In genomic region chr4:145734576-145735329, GRCh38 we compare ENCODE assay signal across 8 cellular contexts. TPM values are rescaled to one million over a fixed set of nuclear protein-coding genes. Genes with fewer than 3 reads are reported as not detected.
DNase-seq lines count a peak whose midpoint lies in the region; ATAC-seq and TF ChIP-seq lines count a peak whose summit lies in the region.

No MANE protein-coding gene starts in this region.

- no peak overlapping the region for H3K4me3 Mint-ChIP-seq in activated CD4-positive, alpha-beta memory T cell treated with anti-CD3 and anti-CD28 coated beads for 36 hours
- no peak overlapping the region for H3K4me3 Mint-ChIP-seq in activated CD4-positive, alpha-beta memory T cell treated with anti-CD3 and anti-CD28 coated beads, Interleukin-2, amount 10 ng/mL, durations not matched to agents 7 days and 5 days
- H3K4me3 Mint-ChIP-seq in immature natural killer cell = peak overlapping the region in 2 of 5 donors; percentile 43 to 50

- no peak overlapping the region for H3K27ac Mint-ChIP-seq in activated CD4-positive, alpha-beta memory T cell treated with anti-CD3 and anti-CD28 coated beads for 36 hours
- H3K27ac Mint-ChIP-seq in activated CD4-positive, alpha-beta memory T cell treated with anti-CD3 and anti-CD28 coated beads, Interleukin-2, amount 10 ng/mL, durations not matched to agents 7 days and 5 days = no peak overlapping the region
- no peak overlapping the region for H3K27ac Mint-ChIP-seq in immature natural killer cell

- no peaks in the 10 kb centered on the region for H3K9me3 ChIP-seq in Peyer's patch
- no peaks in the 10 kb centered on the region for H3K9me3 ChIP-seq in psoas muscle

- H3K36me3 ChIP-seq in Peyer's patch (no peaks in the 10 kb centered on the region), psoas muscle (ENCODE audit: insufficient read depth in 1 of 2, low read depth in 1 of 2) (no peaks in the 10 kb centered on the region)

- H3K4me3 ChIP-seq in Peyer's patch (peak overlapping the region in 2 of 4 donors; percentile 9 to 12), psoas muscle (peak overlapping the region; percentile 15)

- no peak for TF ChIP-seq POLR2A in Peyer's patch (IDR thresholded peaks at IDR 0.05)

- intact Hi-C loops in activated CD4-positive, alpha-beta memory T cell treated with anti-CD3 and anti-CD28 coated beads for 36 hours (cut with micrococcal nuclease) = loop anchor here (2.0 to 10.0 kb wide), 2 partner anchors 22 to 250 kb away; partner anchors contain the start of gene SMAD1
- intact Hi-C loops in psoas muscle (cut with DNase I) = loop anchor here (5.0 to 10.0 kb wide), 5 partner anchors 83 to 552 kb away; partner anchors contain the start of genes MMAA (in 1 of the 2), OTUD4 (in 1 of the 2), SMAD1 (in 1 of the 2) and ZNF827 (in 1 of the 2)

- peaks cover 0 to 39% (median 4%) of the 10 kb centered on the region in 4 donors for H3K4me1 ChIP-seq in Peyer's patch
- peaks cover 40% of the 10 kb centered on the region for H3K4me1 ChIP-seq in psoas muscle

- POLR2A ChIA-PET in activated CD4-positive, alpha-beta memory T cell treated with anti-CD3 and anti-CD28 coated beads for 36 hours (lab: Charles Lee) = no interaction called here
- POLR2A ChIA-PET in activated CD4-positive, alpha-beta memory T cell treated with anti-CD3 and anti-CD28 coated beads, Interleukin-2, amount 10 ng/mL, durations not matched to agents 7 days and 5 days (lab: Charles Lee) = no interaction called here

- no peak for TF ChIP-seq CTCF in Peyer's patch (IDR thresholded peaks at IDR 0.05)
- no peak for TF ChIP-seq CTCF in psoas muscle (IDR thresholded peaks at IDR 0.05)

- WGBS in psoas muscle, 3 donors = 25 to 42% (median 28%) methylated on average over 14 of the region's 14 CpGs

- H3K9me3 Mint-ChIP-seq in activated CD4-positive, alpha-beta memory T cell treated with anti-CD3 and anti-CD28 coated beads for 36 hours = no peaks in the 10 kb centered on the region
- H3K9me3 Mint-ChIP-seq in activated CD4-positive, alpha-beta memory T cell treated with anti-CD3 and anti-CD28 coated beads, Interleukin-2, amount 10 ng/mL, durations not matched to agents 7 days and 5 days = no peaks in the 10 kb centered on the region
- no peaks in the 10 kb centered on the region for H3K9me3 Mint-ChIP-seq in immature natural killer cell

- peak; percentile 63 to 79 (median 74) for ATAC-seq in psoas muscle

- peaks cover 6% of the 10 kb centered on the region for H3K27me3 Mint-ChIP-seq in activated CD4-positive, alpha-beta memory T cell treated with anti-CD3 and anti-CD28 coated beads for 36 hours
- H3K27me3 Mint-ChIP-seq in activated CD4-positive, alpha-beta memory T cell treated with anti-CD3 and anti-CD28 coated beads, Interleukin-2, amount 10 ng/mL, durations not matched to agents 7 days and 5 days = peaks cover 6% of the 10 kb centered on the region
- H3K27me3 Mint-ChIP-seq in immature natural killer cell (ENCODE audit: low read depth in 3 of 3) = peaks cover 2 to 6% (median 3%) of the 10 kb centered on the region in 3 donors

- peaks cover 29% of the 10 kb centered on the region for H3K4me1 Mint-ChIP-seq in activated CD4-positive, alpha-beta memory T cell treated with anti-CD3 and anti-CD28 coated beads for 36 hours (ENCODE audit: low read depth)
- peaks cover 27% of the 10 kb centered on the region for H3K4me1 Mint-ChIP-seq in activated CD4-positive, alpha-beta memory T cell treated with anti-CD3 and anti-CD28 coated beads, Interleukin-2, amount 10 ng/mL, durations not matched to agents 7 days and 5 days
- peaks cover 5 to 14% of the 10 kb centered on the region in 2 donors for H3K4me1 Mint-ChIP-seq in immature natural killer cell

- CTCF ChIA-PET in activated CD4-positive, alpha-beta memory T cell treated with anti-CD3 and anti-CD28 coated beads for 36 hours (lab: Charles Lee) = no interaction called here
- CTCF ChIA-PET in activated CD4-positive, alpha-beta memory T cell treated with anti-CD3 and anti-CD28 coated beads, Interleukin-2, amount 10 ng/mL, durations not matched to agents 7 days and 5 days (lab: Charles Lee) = no interaction called here

- H3K36me3 Mint-ChIP-seq in activated CD4-positive, alpha-beta memory T cell treated with anti-CD3 and anti-CD28 coated beads for 36 hours = no peaks in the 10 kb centered on the region
- H3K36me3 Mint-ChIP-seq in activated CD4-positive, alpha-beta memory T cell treated with anti-CD3 and anti-CD28 coated beads, Interleukin-2, amount 10 ng/mL, durations not matched to agents 7 days and 5 days (ENCODE audit: low read depth) = no peaks in the 10 kb centered on the region
- no peaks in the 10 kb centered on the region for H3K36me3 Mint-ChIP-seq in immature natural killer cell

- DNase-seq in activated CD4-positive, alpha-beta memory T cell treated with anti-CD3 and anti-CD28 coated beads for 36 hours = peak; percentile 39
- DNase-seq in activated CD4-positive, alpha-beta memory T cell treated with anti-CD3 and anti-CD28 coated beads, Interleukin-2, amount 10 ng/mL, durations not matched to agents 7 days and 5 days = no peak
- DNase-seq in Peyer's patch = peak in 1 of 3 donors; percentile 56
- DNase-seq in fibroblast of gingiva (ENCODE audit: low read depth) = peak; percentile 98
- DNase-seq in psoas muscle = peak; percentile 79 to 91
- DNase-seq in iPS-NIHi7 (ENCODE audit: extremely low spot score) = no peak
- no peak for DNase-seq in immature natural killer cell
- no peak for DNase-seq in NCI-H187 treated with DMSO at 0.1 percent for 48 hours (lab: John Stamatoyannopoulos, UW)

- H3K27me3 ChIP-seq in Peyer's patch = no peaks in the 10 kb centered on the region
- H3K27me3 ChIP-seq in psoas muscle (ENCODE audit: insufficient read depth in 3 of 3, low read length in 2 of 3) = no peaks in the 10 kb centered on the region

- H3K27ac ChIP-seq in Peyer's patch (peak overlapping the region in 3 of 4 donors; percentile 83 to 97 (median 86)), psoas muscle (peak overlapping the region; percentile 98)

RNA-seq across cellular contexts. Expression of gene C4orf51, which starts 54.8 kb away (rescaled TPM):
- not detected for total RNA-seq in activated CD4-positive, alpha-beta memory T cell treated with anti-CD3 and anti-CD28 coated beads for 36 hours
- not detected for total RNA-seq in activated CD4-positive, alpha-beta memory T cell treated with anti-CD3 and anti-CD28 coated beads, Interleukin-2, amount 10 ng/mL, durations not matched to agents 7 days and 5 days
- total RNA-seq in Peyer's patch = not detected
- total RNA-seq in psoas muscle = not detected
- not detected for polyA plus RNA-seq in psoas muscle
- not detected for polyA plus RNA-seq in immature natural killer cell

Comparison
In these comparisons a context has a peak if more than half of its experiments do, and no peak if none do; other contexts are left out.
1. DNase-seq: peak in activated CD4-positive, alpha-beta memory T cell treated with anti-CD3 and anti-CD28 coated beads for 36 hours (single experiment), fibroblast of gingiva (single experiment) and psoas muscle (2 of 2); none in activated CD4-positive, alpha-beta memory T cell treated with anti-CD3 and anti-CD28 coated beads, Interleukin-2, amount 10 ng/mL, durations not matched to agents 7 days and 5 days (single experiment), iPS-NIHi7 (single experiment), immature natural killer cell (0 of 3) and NCI-H187 treated with DMSO at 0.1 percent for 48 hours (single experiment).